In the genomic region with DNA sequence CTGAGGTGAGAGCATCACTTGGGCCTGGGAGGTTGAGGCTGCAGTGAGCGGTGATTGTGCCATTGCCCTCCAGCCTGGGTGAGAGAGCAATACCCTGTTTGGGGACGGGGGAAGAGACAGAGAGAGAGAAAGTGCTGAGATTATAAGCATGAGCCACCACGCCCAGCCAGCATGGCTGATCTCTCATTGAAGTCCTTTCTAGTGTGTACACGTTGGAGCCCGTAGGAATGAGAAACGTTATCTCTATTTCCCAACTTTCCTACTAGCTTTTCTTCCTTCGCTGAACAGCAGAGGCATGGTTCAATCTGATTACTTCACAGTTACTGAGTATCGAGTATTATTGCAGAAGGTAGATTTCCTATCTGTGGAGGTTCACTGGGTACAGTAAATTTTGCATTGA, we compare ENCODE assay signal across 1 cellular context.
TF ChIP-seq lines count a peak whose summit lies in the region.

No MANE protein-coding gene starts in this region.

TF ChIP-seq in IMR-90, 13 proteins besides CTCF, POLR2A, EP300 and RAD21:
- TF ChIP-seq SMC3 (IDR thresholded peaks at IDR 0.05; ENCODE audit: low read depth, low read length) = no peak
- TF ChIP-seq CEBPB (IDR thresholded peaks at IDR 0.05; ENCODE audit: low read depth, low read length) = no peak
- no peak for TF ChIP-seq RFX5 (IDR thresholded peaks at IDR 0.05; ENCODE audit: low read depth, low read length)
- no peak for TF ChIP-seq MAZ (IDR thresholded peaks at IDR 0.05; ENCODE audit: borderline replicate concordance, low read depth, low read length)
- TF ChIP-seq, protein P1, sequence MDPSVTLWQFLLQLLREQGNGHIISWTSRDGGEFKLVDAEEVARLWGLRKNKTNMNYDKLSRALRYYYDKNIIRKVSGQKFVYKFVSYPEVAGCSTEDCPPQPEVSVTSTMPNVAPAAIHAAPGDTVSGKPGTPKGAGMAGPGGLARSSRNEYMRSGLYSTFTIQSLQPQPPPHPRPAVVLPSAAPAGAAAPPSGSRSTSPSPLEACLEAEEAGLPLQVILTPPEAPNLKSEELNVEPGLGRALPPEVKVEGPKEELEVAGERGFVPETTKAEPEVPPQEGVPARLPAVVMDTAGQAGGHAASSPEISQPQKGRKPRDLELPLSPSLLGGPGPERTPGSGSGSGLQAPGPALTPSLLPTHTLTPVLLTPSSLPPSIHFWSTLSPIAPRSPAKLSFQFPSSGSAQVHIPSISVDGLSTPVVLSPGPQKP (IDR thresholded peaks at IDR 0.05; ENCODE audit: borderline replicate concordance, low read depth, low read length) = no peak
- TF ChIP-seq MXI1 (IDR thresholded peaks at IDR 0.05; ENCODE audit: borderline replicate concordance, low read depth, low read length) = no peak
- no peak for TF ChIP-seq MAFK (IDR thresholded peaks at IDR 0.05; ENCODE audit: low read depth, low read length)
- no peak for TF ChIP-seq BHLHE40 (IDR thresholded peaks at IDR 0.05; ENCODE audit: low read depth, low read length)
- no peak for TF ChIP-seq RCOR1 (IDR thresholded peaks at IDR 0.05; ENCODE audit: insufficient replicate concordance, low read length)
- no peak for TF ChIP-seq CHD1 (IDR thresholded peaks at IDR 0.05; ENCODE audit: low read depth, low read length)
